ENCODE assay signal across 23 cellular contexts in genomic region chr15:69075467-69075866, GRCh38.
DNase-seq lines count a peak whose midpoint lies in the region; ATAC-seq and TF ChIP-seq lines count a peak whose summit lies in the region.
"Had no signal": no experiment of that assay in that cellular context is flagged by ENCODE, and none has a peak within 500 bp of the region (broad histone marks: within the 10 kb centered on the region; RNA-seq: fewer than 3 reads in every experiment).

No MANE protein-coding gene starts in this region.

- H3K4me1 Mint-ChIP-seq in endodermal cell, result peaks cover 28% of the 10 kb centered on the region
- peaks cover 21% of the 10 kb centered on the region for H3K4me1 Mint-ChIP-seq in HFFc6 (ENCODE audit: low read depth)

- H3K27me3 Mint-ChIP-seq in endodermal cell (ENCODE audit: insufficient read depth), result peaks cover 6% of the 10 kb centered on the region
- H3K27me3 Mint-ChIP-seq in HFFc6 (ENCODE audit: insufficient read depth), result peaks cover 5% of the 10 kb centered on the region

- H3K36me3 Mint-ChIP-seq in endodermal cell (ENCODE audit: low read depth), result no peaks in the 10 kb centered on the region
- H3K36me3 Mint-ChIP-seq in HFFc6 (ENCODE audit: low read depth), result 0 out of 2 replicates have a peak, but pooled peaks cover 4% of the 10 kb centered on the region
- H3K36me3 Mint-ChIP-seq: IgD-negative memory B cell; stimulated activated effector memory CD8-positive, alpha-beta T cell treated with anti-CD3 and anti-CD28 coated beads, Interleukin-12 subunit alpha, Interleukin-12 subunit beta, amount 100 ng/mL, for 72 hours had no signal

- H3F3A ChIP-seq in GM23248 (ENCODE audit: insufficient read depth), result no peaks in the 10 kb centered on the region

- 84 to 96% methylated on average over 5 of the region's 5 CpGs for WGBS in endodermal cell (ENCODE audit: insufficient coverage in 1 of 2, insufficient read length in 1 of 2), 2 experiments
- WGBS in right lobe of liver (ENCODE audit: insufficient coverage, low coverage, low lambda C conversion rate, missing lambda C conversion rate), result 56% methylated on average over 5 of the region's 5 CpGs
- WGBS in GM23248 (ENCODE audit: low coverage in 1 of 2, low lambda C conversion rate in 2 of 2, missing lambda C conversion rate in 2 of 2), 2 experiments, result 91 to 98% methylated on average over 5 of the region's 5 CpGs

- H3K9me3 Mint-ChIP-seq in endodermal cell (peaks cover 9% of the 10 kb centered on the region), HFFc6 (peaks cover 4% of the 10 kb centered on the region)
- H3K9me3 Mint-ChIP-seq: activated B cell treated with CpG ODN at 0.5 μM for 24 hours; activated naive CD4-positive, alpha-beta T cell treated with anti-CD3 and anti-CD28 coated beads, Interleukin-2, amount 50 U/mL, for 72 hours; central memory CD8-positive, alpha-beta T cell had no signal

- ATAC-seq in right lobe of liver (peak; percentile 61 to 73 (median 68)), sciatic nerve (no peak)
- ATAC-seq: activated naive CD4-positive, alpha-beta T cell treated with anti-CD3 and anti-CD28 coated beads, Interleukin-2, amount 50 U/mL, for 72 hours; stimulated activated effector memory CD8-positive, alpha-beta T cell treated with anti-CD3 and anti-CD28 coated beads, Interleukin-12 subunit alpha, Interleukin-12 subunit beta, amount 100 ng/mL, for 72 hours had no signal

- TF ChIP-seq POLR2A in right lobe of liver (IDR thresholded peaks at IDR 0.05), result no peak

- H3K36me3 ChIP-seq in left ventricle myocardium inferior (no peaks in the 10 kb centered on the region), endodermal cell (ENCODE audit: control insufficient read depth, insufficient read depth, low read length) (no peaks in the 10 kb centered on the region), right lobe of liver (no peaks in the 10 kb centered on the region), GM23248 (ENCODE audit: low read depth) (no peaks in the 10 kb centered on the region)
- H3K36me3 ChIP-seq: neutrophil, prostate gland had no signal

- no peak overlapping the region for H3K4me3 Mint-ChIP-seq in endodermal cell
- no peak overlapping the region for H3K4me3 Mint-ChIP-seq in HFFc6
- H3K4me3 Mint-ChIP-seq: activated B cell treated with CpG ODN at 0.5 μM for 24 hours; B cell; central memory CD8-positive, alpha-beta T cell; IgD-negative memory B cell; stimulated activated effector memory CD8-positive, alpha-beta T cell treated with anti-CD3 and anti-CD28 coated beads, Interleukin-12 subunit alpha, Interleukin-12 subunit beta, amount 100 ng/mL, for 72 hours had no signal

- no peak overlapping the region for H3K27ac Mint-ChIP-seq in endodermal cell
- H3K27ac Mint-ChIP-seq in HFFc6, result no peak overlapping the region
- H3K27ac Mint-ChIP-seq: activated B cell treated with CpG ODN at 0.5 μM for 24 hours; activated naive CD4-positive, alpha-beta T cell treated with anti-CD3 and anti-CD28 coated beads, Interleukin-2, amount 50 U/mL, for 72 hours; B cell; IgD-negative memory B cell; stimulated activated effector memory CD8-positive, alpha-beta T cell treated with anti-CD3 and anti-CD28 coated beads, Interleukin-12 subunit alpha, Interleukin-12 subunit beta, amount 100 ng/mL, for 72 hours had no signal

- H3K79me2 ChIP-seq in GM23248 (ENCODE audit: insufficient read depth), result no peaks in the 10 kb centered on the region

- DNase-seq in left ventricle myocardium inferior (no peak), cardiac septum (ENCODE audit: low spot score) (no peak), endodermal cell (no peak), right lobe of liver (peak in 1 of 3 donors; percentile 48), HFFc6 (no peak), DMS53 (lab: John Stamatoyannopoulos, UW) (no peak), GM23248 (no peak), sciatic nerve (ENCODE audit: low spot score) (no peak)
- DNase-seq: activated B cell treated with CpG ODN at 0.5 μM for 24 hours; CD8-positive, alpha-beta memory T cell; foreskin keratinocyte; mammary epithelial cell; NCI-H2029 treated with DMSO at 0.1 percent for 48 hours; NCI-H226; NCI-H774 had no signal

- H3K9me3 ChIP-seq in left ventricle myocardium inferior (replicated peaks) (no peaks in the 10 kb centered on the region), endodermal cell (ENCODE audit: control insufficient read depth, low read length) (peaks cover 4% of the 10 kb centered on the region), right lobe of liver (no peaks in the 10 kb centered on the region), GM23248 (ENCODE audit: low read depth) (no peaks in the 10 kb centered on the region)
- H3K9me3 ChIP-seq: neutrophil, prostate gland had no signal

- no peak overlapping the region for H2AFZ ChIP-seq in GM23248

- no peak overlapping the region for H3K4me3 ChIP-seq in left ventricle myocardium inferior
- H3K4me3 ChIP-seq in endodermal cell (ENCODE audit: low read length), result peak overlapping the region; percentile 84
- H3K4me3 ChIP-seq in right lobe of liver, result peak overlapping the region in 2 of 3 donors; percentile 58 to 73
- H3K4me3 ChIP-seq in GM23248, result no peak overlapping the region
- H3K4me3 ChIP-seq: prostate gland had no signal

- no peaks in the 10 kb centered on the region for H3K9me2 ChIP-seq in GM23248 (ENCODE audit: insufficient read depth)

- H3K27me3 ChIP-seq in left ventricle myocardium inferior (ENCODE audit: low read depth), result no peaks in the 10 kb centered on the region
- peaks cover 6% of the 10 kb centered on the region for H3K27me3 ChIP-seq in endodermal cell (ENCODE audit: control insufficient read depth, insufficient read depth, low read length, poor library complexity, severe bottlenecking)
- H3K27me3 ChIP-seq in right lobe of liver, result no peaks in the 10 kb centered on the region
- H3K27me3 ChIP-seq in GM23248 (replicated peaks; ENCODE audit: insufficient read depth), result 0 out of 2 replicates have a peak, but pooled peaks cover 6% of the 10 kb centered on the region

- H3K9ac ChIP-seq in endodermal cell (ENCODE audit: extremely low read depth, low read length, poor library complexity, severe bottlenecking) (no peak overlapping the region), GM23248 (no peak overlapping the region)

- no peak overlapping the region for H3K4me2 ChIP-seq in GM23248 (ENCODE audit: unreplicated experiment)

- no peak for TF ChIP-seq CTCF in left ventricle myocardium inferior (IDR thresholded peaks at IDR 0.05; ENCODE audit: borderline replicate concordance)
- no peak for TF ChIP-seq CTCF in endodermal cell (conservative IDR thresholded peaks at IDR 0.05)
- TF ChIP-seq CTCF in right lobe of liver (IDR thresholded peaks at IDR 0.05), result no peak
- TF ChIP-seq CTCF in HFFc6 (IDR thresholded peaks at IDR 0.05), result no peak

- H4K20me1 ChIP-seq in GM23248 (ENCODE audit: insufficient read depth), result no peaks in the 10 kb centered on the region

- in situ Hi-C loops in GM23248 (cut with MboI), result no loop called here

- intact Hi-C loops in left ventricle myocardium inferior (cut with micrococcal nuclease), result no loop called here
- intact Hi-C loops in cardiac septum (cut with DNase I), result no loop called here
- intact Hi-C loops in right lobe of liver (cut with DNase I), result no loop called here
- intact Hi-C loops in sciatic nerve (cut with DNase I), result no loop called here

- H3K27ac ChIP-seq in left ventricle myocardium inferior (replicated peaks) (peak overlapping the region; percentile 83), endodermal cell (ENCODE audit: low read depth, low read length) (no peak overlapping the region), right lobe of liver (peak overlapping the region; percentile 56 to 78 (median 59)), GM23248 (no peak overlapping the region)
- H3K27ac ChIP-seq: foreskin keratinocyte, neutrophil, prostate gland, skin epidermis had no signal

- H3K4me1 ChIP-seq in left ventricle myocardium inferior (peaks cover 34% of the 10 kb centered on the region), endodermal cell (ENCODE audit: control insufficient read depth, insufficient read depth, low read length) (peaks cover 11% of the 10 kb centered on the region), right lobe of liver (peaks cover 0 to 16% (median 5%) of the 10 kb centered on the region in 4 donors), GM23248 (ENCODE audit: insufficient read depth) (no peaks in the 10 kb centered on the region)
- H3K4me1 ChIP-seq: foreskin keratinocyte, prostate gland had no signal

Comparison
In these comparisons a context has a peak if more than half of its experiments do, and no peak if none do; other contexts are left out.
1. H3K27ac ChIP-seq: peak in left ventricle myocardium inferior (single experiment) and right lobe of liver (3 of 3); none in endodermal cell (single experiment) and GM23248 (single experiment).
2. H3K4me3 ChIP-seq: peak in endodermal cell (single experiment) and right lobe of liver (2 of 3); none in left ventricle myocardium inferior (single experiment) and GM23248 (single experiment).